In genomic region chr7:157745721-157746709, GRCh38 we compare ENCODE assay signal across 26 cellular contexts.
"Had no signal": no experiment of that assay in that cellular context is flagged by ENCODE, and none has a peak within 500 bp of the region (broad histone marks: within the 10 kb centered on the region; RNA-seq: fewer than 3 reads in every experiment).

No MANE protein-coding gene starts in this region.

- H3K9me3 Mint-ChIP-seq: activated CD4-positive, alpha-beta memory T cell treated with anti-CD3 and anti-CD28 coated beads, Interleukin-2, amount 10 ng/mL, durations not matched to agents 7 days and 5 days; activated T-helper 1 cell treated with anti-CD3 and anti-CD28 coated beads, Interleukin-12 subunit alpha, Interleukin-12 subunit beta, Interleukin-2, Interleukin-4 antibody, amounts not matched to agents 30 ng/mL and 10 ng/mL and 1 ng/mL, durations not matched to agents 14 hours and 24 hours and 36 hours; mesothelial cell of epicardium; stimulated activated naive CD8-positive, alpha-beta T cell treated with anti-CD3 and anti-CD28 coated beads, Interleukin-15, Interleukin-2, amounts not matched to agents 100 ng/mL and 50 ng/mL, for 24 hours had no signal

- H3K4me1 ChIP-seq: adrenal gland, esophagus muscularis mucosa, gastrocnemius medialis, left ventricle myocardium inferior, sigmoid colon, tibial artery had no signal

- H3K4me2 ChIP-seq: smooth muscle cell had no signal

- H3K9me3 ChIP-seq: adrenal gland, esophagus muscularis mucosa, gastrocnemius medialis, left ventricle myocardium inferior, sigmoid colon, tibial artery had no signal

- ATAC-seq: gastrocnemius medialis, T-helper 17 cell had no signal

- H3K4me3 Mint-ChIP-seq: activated CD4-positive, alpha-beta memory T cell treated with anti-CD3 and anti-CD28 coated beads, Interleukin-2, amount 10 ng/mL, durations not matched to agents 7 days and 5 days; activated naive CD8-positive, alpha-beta T cell; activated T-helper 1 cell treated with anti-CD3 and anti-CD28 coated beads, Interleukin-12 subunit alpha, Interleukin-12 subunit beta, Interleukin-2, Interleukin-4 antibody, amounts not matched to agents 30 ng/mL and 10 ng/mL and 1 ng/mL, durations not matched to agents 14 hours and 24 hours and 36 hours; mesothelial cell of epicardium; stimulated activated naive CD8-positive, alpha-beta T cell treated with anti-CD3 and anti-CD28 coated beads, Interleukin-15, Interleukin-2, amounts not matched to agents 100 ng/mL and 50 ng/mL, for 24 hours; T-helper 17 cell had no signal

- DNase-seq: activated CD4-positive, alpha-beta memory T cell treated with anti-CD3 and anti-CD28 coated beads, Interleukin-2, amount 10 ng/mL, durations not matched to agents 7 days and 5 days; activated CD4-positive, alpha-beta T cell treated with anti-CD3 and anti-CD28 coated beads for 4 hours; activated CD4-positive, CD25-positive, alpha-beta regulatory T cell; activated gamma-delta T cell treated with Interleukin-2 at 50 U/mL for 16 hours; adrenal gland; central memory CD4-positive, alpha-beta T cell; effector memory CD4-positive, alpha-beta T cell; gastrocnemius medialis; hippocampal formation; left ventricle myocardium inferior; retina; sigmoid colon; stimulated activated CD4-positive, alpha-beta T cell treated with anti-CD3 and anti-CD28 coated beads, Interleukin-15, amount 100 ng/mL, for 24 hours; SW 1271; T-helper 17 cell; tibial artery had no signal

- H3K27ac Mint-ChIP-seq: activated CD4-positive, alpha-beta memory T cell treated with anti-CD3 and anti-CD28 coated beads, Interleukin-2, amount 10 ng/mL, durations not matched to agents 7 days and 5 days; activated naive CD8-positive, alpha-beta T cell; activated T-helper 1 cell treated with anti-CD3 and anti-CD28 coated beads, Interleukin-12 subunit alpha, Interleukin-12 subunit beta, Interleukin-2, Interleukin-4 antibody, amounts not matched to agents 30 ng/mL and 10 ng/mL and 1 ng/mL, durations not matched to agents 14 hours and 24 hours and 36 hours; mesothelial cell of epicardium; progenitor cell of endocrine pancreas; stimulated activated naive CD8-positive, alpha-beta T cell treated with anti-CD3 and anti-CD28 coated beads, Interleukin-15, Interleukin-2, amounts not matched to agents 100 ng/mL and 50 ng/mL, for 24 hours; T-helper 17 cell had no signal

- H3K27ac ChIP-seq: adrenal gland, esophagus muscularis mucosa, gastrocnemius medialis, left ventricle myocardium inferior, sigmoid colon, tibial artery had no signal

- FAIRE-seq: astrocyte, colon, endothelial cell of umbilical vein had no signal

- H3K4me1 Mint-ChIP-seq: activated CD4-positive, alpha-beta memory T cell treated with anti-CD3 and anti-CD28 coated beads, Interleukin-2, amount 10 ng/mL, durations not matched to agents 7 days and 5 days; mesothelial cell of epicardium; T-helper 17 cell had no signal

- H3K36me3 ChIP-seq: adrenal gland, esophagus muscularis mucosa, gastrocnemius medialis, left ventricle myocardium inferior, sigmoid colon, tibial artery had no signal

- H3K27me3 ChIP-seq: adrenal gland, esophagus muscularis mucosa, gastrocnemius medialis, sigmoid colon, tibial artery had no signal

- H3K27me3 Mint-ChIP-seq: stimulated activated naive CD8-positive, alpha-beta T cell treated with anti-CD3 and anti-CD28 coated beads, Interleukin-15, Interleukin-2, amounts not matched to agents 100 ng/mL and 50 ng/mL, for 24 hours had no signal

- H3K36me3 Mint-ChIP-seq: activated naive CD8-positive, alpha-beta T cell; mesothelial cell of epicardium had no signal

- H3K4me3 ChIP-seq: adrenal gland, esophagus muscularis mucosa, gastrocnemius medialis, left ventricle myocardium inferior, sigmoid colon, smooth muscle cell, tibial artery had no signal
